1 cellular context compared by ENCODE assay signal in the genomic region with DNA sequence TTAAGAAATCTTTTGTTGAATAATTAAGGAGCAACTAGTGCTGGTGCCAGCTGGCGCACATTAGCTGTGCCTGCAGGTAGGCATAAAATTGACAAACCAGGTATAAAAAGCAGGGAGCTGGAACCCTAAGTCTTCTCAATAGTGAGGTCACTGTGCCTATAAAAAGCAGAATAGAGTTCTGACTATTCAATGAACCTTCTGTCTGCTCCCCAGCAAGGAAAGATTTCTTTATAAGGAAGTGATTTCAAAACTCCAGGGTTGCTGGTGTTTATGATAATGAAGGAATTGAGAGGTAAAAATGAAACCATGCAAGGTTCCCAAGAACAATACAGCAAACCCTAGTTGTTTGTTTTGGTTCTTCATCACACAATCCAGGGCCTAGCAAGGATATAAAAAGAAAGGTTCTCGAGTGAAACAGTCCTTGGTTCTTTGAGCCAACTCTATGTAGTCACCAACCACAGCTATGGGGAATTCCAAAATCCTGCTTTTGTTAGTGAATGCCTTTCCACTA.
TF ChIP-seq lines count a peak whose summit lies in the region.

No MANE protein-coding gene starts in this region.

TF ChIP-seq in GM23338, 12 proteins besides CTCF, POLR2A, EP300 and RAD21 (continued from another document):
- TF ChIP-seq, protein P1, sequence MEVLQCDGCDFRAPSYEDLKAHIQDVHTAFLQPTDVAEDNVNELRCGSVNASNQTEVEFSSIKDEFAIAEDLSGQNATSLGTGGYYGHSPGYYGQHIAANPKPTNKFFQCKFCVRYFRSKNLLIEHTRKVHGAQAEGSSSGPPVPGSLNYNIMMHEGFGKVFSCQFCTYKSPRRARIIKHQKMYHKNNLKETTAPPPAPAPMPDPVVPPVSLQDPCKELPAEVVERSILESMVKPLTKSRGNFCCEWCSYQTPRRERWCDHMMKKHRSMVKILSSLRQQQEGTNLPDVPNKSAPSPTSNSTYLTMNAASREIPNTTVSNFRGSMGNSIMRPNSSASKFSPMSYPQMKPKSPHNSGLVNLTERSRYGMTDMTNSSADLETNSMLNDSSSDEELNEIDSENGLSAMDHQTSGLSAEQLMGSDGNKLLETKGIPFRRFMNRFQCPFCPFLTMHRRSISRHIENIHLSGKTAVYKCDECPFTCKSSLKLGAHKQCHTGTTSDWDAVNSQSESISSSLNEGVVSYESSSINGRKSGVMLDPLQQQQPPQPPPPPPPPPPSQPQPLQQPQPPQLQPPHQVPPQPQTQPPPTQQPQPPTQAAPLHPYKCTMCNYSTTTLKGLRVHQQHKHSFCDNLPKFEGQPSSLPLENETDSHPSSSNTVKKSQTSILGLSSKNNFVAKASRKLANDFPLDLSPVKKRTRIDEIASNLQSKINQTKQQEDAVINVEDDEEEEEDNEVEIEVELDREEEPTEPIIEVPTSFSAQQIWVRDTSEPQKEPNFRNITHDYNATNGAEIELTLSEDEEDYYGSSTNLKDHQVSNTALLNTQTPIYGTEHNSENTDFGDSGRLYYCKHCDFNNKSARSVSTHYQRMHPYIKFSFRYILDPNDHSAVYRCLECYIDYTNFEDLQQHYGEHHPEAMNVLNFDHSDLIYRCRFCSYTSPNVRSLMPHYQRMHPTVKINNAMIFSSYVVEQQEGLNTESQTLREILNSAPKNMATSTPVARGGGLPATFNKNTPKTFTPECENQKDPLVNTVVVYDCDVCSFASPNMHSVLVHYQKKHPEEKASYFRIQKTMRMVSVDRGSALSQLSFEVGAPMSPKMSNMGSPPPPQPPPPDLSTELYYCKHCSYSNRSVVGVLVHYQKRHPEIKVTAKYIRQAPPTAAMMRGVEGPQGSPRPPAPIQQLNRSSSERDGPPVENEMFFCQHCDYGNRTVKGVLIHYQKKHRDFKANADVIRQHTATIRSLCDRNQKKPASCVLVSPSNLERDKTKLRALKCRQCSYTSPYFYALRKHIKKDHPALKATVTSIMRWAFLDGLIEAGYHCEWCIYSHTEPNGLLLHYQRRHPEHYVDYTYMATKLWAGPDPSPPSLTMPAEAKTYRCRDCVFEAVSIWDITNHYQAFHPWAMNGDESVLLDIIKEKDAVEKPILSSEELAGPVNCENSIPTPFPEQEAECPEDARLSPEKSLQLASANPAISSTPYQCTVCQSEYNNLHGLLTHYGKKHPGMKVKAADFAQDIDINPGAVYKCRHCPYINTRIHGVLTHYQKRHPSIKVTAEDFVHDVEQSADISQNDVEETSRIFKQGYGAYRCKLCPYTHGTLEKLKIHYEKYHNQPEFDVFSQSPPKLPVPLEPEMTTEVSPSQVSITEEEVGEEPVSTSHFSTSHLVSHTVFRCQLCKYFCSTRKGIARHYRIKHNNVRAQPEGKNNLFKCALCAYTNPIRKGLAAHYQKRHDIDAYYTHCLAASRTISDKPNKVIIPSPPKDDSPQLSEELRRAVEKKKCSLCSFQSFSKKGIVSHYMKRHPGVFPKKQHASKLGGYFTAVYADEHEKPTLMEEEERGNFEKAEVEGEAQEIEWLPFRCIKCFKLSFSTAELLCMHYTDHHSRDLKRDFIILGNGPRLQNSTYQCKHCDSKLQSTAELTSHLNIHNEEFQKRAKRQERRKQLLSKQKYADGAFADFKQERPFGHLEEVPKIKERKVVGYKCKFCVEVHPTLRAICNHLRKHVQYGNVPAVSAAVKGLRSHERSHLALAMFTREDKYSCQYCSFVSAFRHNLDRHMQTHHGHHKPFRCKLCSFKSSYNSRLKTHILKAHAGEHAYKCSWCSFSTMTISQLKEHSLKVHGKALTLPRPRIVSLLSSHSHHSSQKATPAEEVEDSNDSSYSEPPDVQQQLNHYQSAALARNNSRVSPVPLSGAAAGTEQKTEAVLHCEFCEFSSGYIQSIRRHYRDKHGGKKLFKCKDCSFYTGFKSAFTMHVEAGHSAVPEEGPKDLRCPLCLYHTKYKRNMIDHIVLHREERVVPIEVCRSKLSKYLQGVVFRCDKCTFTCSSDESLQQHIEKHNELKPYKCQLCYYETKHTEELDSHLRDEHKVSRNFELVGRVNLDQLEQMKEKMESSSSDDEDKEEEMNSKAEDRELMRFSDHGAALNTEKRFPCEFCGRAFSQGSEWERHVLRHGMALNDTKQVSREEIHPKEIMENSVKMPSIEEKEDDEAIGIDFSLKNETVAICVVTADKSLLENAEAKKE (CRISPR knock-in tag; IDR thresholded peaks at IDR 0.05) = no peak
- TF ChIP-seq NANOG (IDR thresholded peaks at IDR 0.05; ENCODE audit: borderline replicate concordance) (no peak), CREB1 (CRISPR knock-in tag; IDR thresholded peaks at IDR 0.05; ENCODE audit: low read depth) (no peak), ZNF331 (CRISPR knock-in tag; IDR thresholded peaks at IDR 0.05; ENCODE audit: low read depth) (no peak), EZH2 (IDR thresholded peaks at IDR 0.05; ENCODE audit: low read depth, unreplicated experiment) (no peak), POLR2AphosphoS5 (IDR thresholded peaks at IDR 0.05; ENCODE audit: low read depth) (no peak), JUNB (IDR thresholded peaks at IDR 0.05; ENCODE audit: unreplicated experiment) (no peak), EZH2phosphoT487 (IDR thresholded peaks at IDR 0.05; ENCODE audit: unreplicated experiment) (no peak)
- TF ChIP-seq, protein P2, sequence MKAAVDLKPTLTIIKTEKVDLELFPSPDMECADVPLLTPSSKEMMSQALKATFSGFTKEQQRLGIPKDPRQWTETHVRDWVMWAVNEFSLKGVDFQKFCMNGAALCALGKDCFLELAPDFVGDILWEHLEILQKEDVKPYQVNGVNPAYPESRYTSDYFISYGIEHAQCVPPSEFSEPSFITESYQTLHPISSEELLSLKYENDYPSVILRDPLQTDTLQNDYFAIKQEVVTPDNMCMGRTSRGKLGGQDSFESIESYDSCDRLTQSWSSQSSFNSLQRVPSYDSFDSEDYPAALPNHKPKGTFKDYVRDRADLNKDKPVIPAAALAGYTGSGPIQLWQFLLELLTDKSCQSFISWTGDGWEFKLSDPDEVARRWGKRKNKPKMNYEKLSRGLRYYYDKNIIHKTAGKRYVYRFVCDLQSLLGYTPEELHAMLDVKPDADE (IDR thresholded peaks at IDR 0.05) = no peak
